14 cellular contexts compared by ENCODE assay signal in genomic region chr10:35422236-35422635, GRCh38.
DNase-seq lines count a peak whose midpoint lies in the region; TF ChIP-seq lines count a peak whose summit lies in the region.
"Had no signal": no experiment of that assay in that cellular context is flagged by ENCODE, and none has a peak within 500 bp of the region (broad histone marks: within the 10 kb centered on the region; RNA-seq: fewer than 3 reads in every experiment).

No MANE protein-coding gene starts in this region.

- TF ChIP-seq POLR2A in prostate gland (IDR thresholded peaks at IDR 0.05), result no peak

- H3K36me3 Mint-ChIP-seq in activated CD4-positive, alpha-beta T cell treated with anti-CD3 and anti-CD28 coated beads, Interleukin-2, amount 10 ng/mL, durations not matched to agents 7 days and 5 days (ENCODE audit: low read depth), result peaks cover 5% of the 10 kb centered on the region

- H3K4me3 ChIP-seq in prostate gland, result no peak overlapping the region
- H3K4me3 ChIP-seq: BLaER1 treated with 17β-estradiol and CSF1 and Interleukin-3, amounts not matched to agents 10 nM and 100 nM; GM12878 had no signal

- no peaks in the 10 kb centered on the region for H3K9me3 ChIP-seq in prostate gland
- H3K9me3 ChIP-seq: BLaER1 treated with 17β-estradiol and CSF1 and Interleukin-3, amounts not matched to agents 10 nM and 100 nM had no signal

- H3K4me3 Mint-ChIP-seq in activated CD4-positive, alpha-beta T cell treated with anti-CD3 and anti-CD28 coated beads, Interleukin-2, amount 10 ng/mL, durations not matched to agents 7 days and 5 days, result no peak overlapping the region
- H3K4me3 Mint-ChIP-seq: activated naive CD4-positive, alpha-beta T cell treated with anti-CD3 and anti-CD28 coated beads for 36 hours had no signal

- H3K27ac ChIP-seq in VCaP, result peak overlapping the region; percentile 86; the same call in 1 of the 2 replicates
- H3K27ac ChIP-seq in prostate gland, result peak overlapping the region; percentile 52 to 60
- H3K27ac ChIP-seq: BLaER1 treated with 17β-estradiol and CSF1 and Interleukin-3, amounts not matched to agents 10 nM and 100 nM had no signal

- intact Hi-C loops in prostate gland (cut with DNase I), result no loop called here

- H3K27me3 Mint-ChIP-seq in activated CD4-positive, alpha-beta T cell treated with anti-CD3 and anti-CD28 coated beads, Interleukin-2, amount 10 ng/mL, durations not matched to agents 7 days and 5 days, result no peaks in the 10 kb centered on the region

- no peak for TF ChIP-seq CTCF in VCaP (conservative IDR thresholded peaks at IDR 0.05)
- no peak for TF ChIP-seq CTCF in prostate gland (IDR thresholded peaks at IDR 0.05)

- no peak overlapping the region for H3K27ac Mint-ChIP-seq in activated CD4-positive, alpha-beta T cell treated with anti-CD3 and anti-CD28 coated beads, Interleukin-2, amount 10 ng/mL, durations not matched to agents 7 days and 5 days
- H3K27ac Mint-ChIP-seq: activated naive CD4-positive, alpha-beta T cell treated with anti-CD3 and anti-CD28 coated beads for 36 hours had no signal

- peaks cover 8% of the 10 kb centered on the region for H3K4me1 ChIP-seq in prostate gland (replicated peaks)

- no peaks in the 10 kb centered on the region for H3K9me3 Mint-ChIP-seq in activated CD4-positive, alpha-beta T cell treated with anti-CD3 and anti-CD28 coated beads, Interleukin-2, amount 10 ng/mL, durations not matched to agents 7 days and 5 days
- H3K9me3 Mint-ChIP-seq: activated naive CD4-positive, alpha-beta T cell treated with anti-CD3 and anti-CD28 coated beads for 36 hours had no signal

- CTCF ChIA-PET in activated CD4-positive, alpha-beta T cell treated with anti-CD3 and anti-CD28 coated beads, Interleukin-2, amount 10 ng/mL, durations not matched to agents 7 days and 5 days (lab: Charles Lee), result interaction anchor here (0.8 kb wide), 2 partner anchors 12 to 21 kb away, joined by 3 to 6 read pairs; no protein-coding TSS in a partner anchor

- H3K27me3 ChIP-seq in prostate gland (replicated peaks; ENCODE audit: insufficient read depth), result no peaks in the 10 kb centered on the region
- H3K27me3 ChIP-seq: BLaER1 treated with 17β-estradiol and CSF1 and Interleukin-3, amounts not matched to agents 10 nM and 100 nM had no signal

- POLR2A ChIA-PET in activated CD4-positive, alpha-beta T cell treated with anti-CD3 and anti-CD28 coated beads, Interleukin-2, amount 10 ng/mL, durations not matched to agents 7 days and 5 days (lab: Charles Lee), result no interaction called here

- DNase-seq in EH (ENCODE audit: low read depth) (peak; percentile 26), glomerular visceral epithelial cell (ENCODE audit: extremely low spot score) (peak; percentile 71), prostate gland (ENCODE audit: low spot score) (no peak), COLO829 (ENCODE audit: low spot score) (no peak), mesenteric fat pad (ENCODE audit: low spot score) (no peak), DMS 273 treated with DMSO at 0.1 percent for 48 hours (lab: John Stamatoyannopoulos, UW) (no peak)
- no peak for DNase-seq in activated CD4-positive, alpha-beta T cell treated with anti-CD3 and anti-CD28 coated beads, Interleukin-2, amount 10 ng/mL, durations not matched to agents 7 days and 5 days
- DNase-seq: activated CD4-positive, CD25-positive, alpha-beta regulatory T cell treated with anti-CD3 and anti-CD28 coated beads, Interleukin-2, amount 50 U/mL, for 72 hours; activated naive CD4-positive, alpha-beta T cell treated with anti-CD3 and anti-CD28 coated beads for 36 hours; NCI-H1092; OCI-M1 had no signal

- H3K4me1 Mint-ChIP-seq in activated CD4-positive, alpha-beta T cell treated with anti-CD3 and anti-CD28 coated beads, Interleukin-2, amount 10 ng/mL, durations not matched to agents 7 days and 5 days, result peaks cover 8% of the 10 kb centered on the region

- no peaks in the 10 kb centered on the region for H3K36me3 ChIP-seq in prostate gland

- 79% methylated on average over 5 of the region's 5 CpGs for WGBS in prostate gland

Comparison
In these comparisons a context has a peak if more than half of its experiments do, and no peak if none do; other contexts are left out.
1. DNase-seq: peak in EH (single experiment) and glomerular visceral epithelial cell (single experiment); none in prostate gland (single experiment), COLO829 (single experiment), mesenteric fat pad (single experiment), DMS 273 treated with DMSO at 0.1 percent for 48 hours (single experiment) and activated CD4-positive, alpha-beta T cell treated with anti-CD3 and anti-CD28 coated beads, Interleukin-2, amount 10 ng/mL, durations not matched to agents 7 days and 5 days (single experiment).